In the genomic region with DNA sequence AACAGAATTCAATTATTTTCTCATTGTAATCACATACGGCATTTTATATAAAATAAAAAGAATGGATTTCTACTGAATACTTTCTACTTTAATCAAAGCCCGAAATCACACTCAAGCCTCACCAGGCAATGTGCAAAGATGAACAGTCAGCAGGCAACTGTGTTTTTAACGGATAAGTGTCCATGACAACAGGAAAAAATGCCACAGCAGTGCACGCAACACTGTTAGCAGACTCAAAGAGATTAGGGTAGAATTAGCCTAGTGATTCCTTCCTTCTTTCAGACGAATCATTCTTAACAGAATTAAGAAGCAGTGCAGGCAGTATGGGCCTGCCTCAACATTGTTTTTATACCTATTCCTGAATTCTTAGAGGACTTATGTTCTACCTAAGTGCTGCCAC, we compare ENCODE assay signal across 12 cellular contexts.
DNase-seq lines count a peak whose midpoint lies in the region; ATAC-seq, FAIRE-seq and TF ChIP-seq lines count a peak whose summit lies in the region.
"Had no signal": no experiment of that assay in that cellular context is flagged by ENCODE, and none has a peak within 500 bp of the region (broad histone marks: within the 10 kb centered on the region; RNA-seq: fewer than 3 reads in every experiment).

No MANE protein-coding gene starts in this region.

- peak; percentile 83 for FAIRE-seq in islet of Langerhans (lab: Jason Lieb, UNC)

- H3K4me1 Mint-ChIP-seq in stimulated activated memory B cell treated with anti-CD40 and anti-IgM and Interleukin-4, amounts not matched to agents 10 μg/mL and 1 μg/mL and 100 μg/mL, for 72 hours: no peaks in the 10 kb centered on the region

- peaks cover 7% of the 10 kb centered on the region for H3K9me3 Mint-ChIP-seq in stimulated activated memory B cell treated with anti-CD40 and anti-IgM and Interleukin-4, amounts not matched to agents 10 μg/mL and 1 μg/mL and 100 μg/mL, for 72 hours

- H3K9me3 ChIP-seq in cardiac muscle cell (ENCODE audit: low read depth): no peaks in the 10 kb centered on the region
- H3K9me3 ChIP-seq: adrenal gland had no signal

- DNase-seq in cardiac muscle cell (ENCODE audit: low read depth in 1 of 2, low spot score in 1 of 2) (peak; percentile 49 to 83), Right ventricle myocardium inferior (ENCODE audit: missing footprints) (no peak), astrocyte of the hippocampus (ENCODE audit: low read depth, low spot score) (peak; percentile 91)
- no peak for DNase-seq in stimulated activated CD4-positive, alpha-beta T cell treated with anti-CD3 and anti-CD28 coated beads, Interleukin-15, amount 100 ng/mL, for 24 hours
- DNase-seq in stimulated activated naive CD8-positive, alpha-beta T cell treated with anti-CD3 and anti-CD28 coated beads, Interleukin-15, Interleukin-2, amounts not matched to agents 100 U/mL and 50 U/mL, for 24 hours: no peak
- DNase-seq: NCI-H1105 treated with DMSO at 0.1 percent for 48 hours; stimulated activated CD4-positive, alpha-beta T cell treated with anti-CD3 and anti-CD28 coated beads, Interleukin-4, amount 100 ng/mL, for 1 hour had no signal

- ATAC-seq in Right ventricle myocardium inferior (no peak), HG02798 (IDR thresholded peaks at IDR 0.05; ENCODE audit: poor library complexity, unreplicated experiment) (no peak)
- ATAC-seq in stimulated activated memory B cell treated with anti-CD40 and anti-IgM and Interleukin-4, amounts not matched to agents 10 μg/mL and 1 μg/mL and 100 μg/mL, for 72 hours: no peak
- no peak for ATAC-seq in stimulated activated naive CD8-positive, alpha-beta T cell treated with anti-CD3 and anti-CD28 coated beads, Interleukin-15, Interleukin-2, amounts not matched to agents 100 U/mL and 50 U/mL, for 24 hours

- intact Hi-C loops in Right ventricle myocardium inferior (cut with DNase I): no loop called here

- H3K36me3 ChIP-seq in cardiac muscle cell: no peaks in the 10 kb centered on the region
- H3K36me3 ChIP-seq: adrenal gland had no signal

- no peak overlapping the region for H3K4me3 Mint-ChIP-seq in stimulated activated memory B cell treated with anti-CD40 and anti-IgM and Interleukin-4, amounts not matched to agents 10 μg/mL and 1 μg/mL and 100 μg/mL, for 72 hours

- H3K4me3 ChIP-seq in cardiac muscle cell: no peak overlapping the region
- H3K4me3 ChIP-seq: adrenal gland had no signal

- H3K27me3 ChIP-seq in cardiac muscle cell: no peaks in the 10 kb centered on the region
- H3K27me3 ChIP-seq: adrenal gland had no signal

- peaks cover 50% of the 10 kb centered on the region for H3K4me1 ChIP-seq in cardiac muscle cell (ENCODE audit: low read depth)

- TF ChIP-seq CTCF in cardiac muscle cell (IDR thresholded peaks at IDR 0.05; ENCODE audit: low read depth, low read length): no peak

- H3K36me3 Mint-ChIP-seq in stimulated activated memory B cell treated with anti-CD40 and anti-IgM and Interleukin-4, amounts not matched to agents 10 μg/mL and 1 μg/mL and 100 μg/mL, for 72 hours: no peaks in the 10 kb centered on the region

- peak overlapping the region; percentile 24 for H3K27ac ChIP-seq in cardiac muscle cell
- H3K27ac ChIP-seq: adrenal gland, epithelial cell of prostate had no signal

- H3K27me3 Mint-ChIP-seq in stimulated activated memory B cell treated with anti-CD40 and anti-IgM and Interleukin-4, amounts not matched to agents 10 μg/mL and 1 μg/mL and 100 μg/mL, for 72 hours: no peaks in the 10 kb centered on the region

- no peak overlapping the region for H3K27ac Mint-ChIP-seq in stimulated activated memory B cell treated with anti-CD40 and anti-IgM and Interleukin-4, amounts not matched to agents 10 μg/mL and 1 μg/mL and 100 μg/mL, for 72 hours

Comparison
In these comparisons a context has a peak if more than half of its experiments do, and no peak if none do; other contexts are left out.
1. DNase-seq: peak in cardiac muscle cell (2 of 2) and astrocyte of the hippocampus (single experiment); none in Right ventricle myocardium inferior (single experiment), stimulated activated CD4-positive, alpha-beta T cell treated with anti-CD3 and anti-CD28 coated beads, Interleukin-15, amount 100 ng/mL, for 24 hours (single experiment) and stimulated activated naive CD8-positive, alpha-beta T cell treated with anti-CD3 and anti-CD28 coated beads, Interleukin-15, Interleukin-2, amounts not matched to agents 100 U/mL and 50 U/mL, for 24 hours (single experiment).